Comparison of ENCODE assay signal across 25 cellular contexts in the genomic region with DNA sequence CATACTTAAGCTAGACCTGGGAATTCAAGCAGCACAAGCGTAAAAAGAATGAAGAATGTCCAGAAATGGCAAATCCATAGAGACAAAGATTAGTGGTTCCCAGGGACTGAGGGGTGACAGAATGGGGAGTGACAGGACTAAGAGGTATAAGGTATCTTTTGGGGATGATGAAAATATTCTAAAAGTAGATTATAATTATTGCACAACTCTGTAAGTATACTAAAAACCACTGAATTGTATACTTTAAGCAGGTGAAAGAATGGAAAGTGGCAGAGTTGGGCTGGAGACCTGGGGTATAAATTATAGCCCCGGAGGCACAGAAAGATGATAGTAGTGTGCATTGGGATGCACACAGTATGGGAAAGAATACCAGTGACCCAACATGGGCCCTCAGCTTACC. TPM values are rescaled to one million over a fixed set of nuclear protein-coding genes. Genes with fewer than 3 reads are reported as not detected.
DNase-seq lines count a peak whose midpoint lies in the region; ATAC-seq, FAIRE-seq and TF ChIP-seq lines count a peak whose summit lies in the region.
"Had no signal": no experiment of that assay in that cellular context is flagged by ENCODE, and none has a peak within 500 bp of the region (broad histone marks: within the 10 kb centered on the region; RNA-seq: fewer than 3 reads in every experiment).

No MANE protein-coding gene starts in this region.

- no peak overlapping the region for H3K4me3 Mint-ChIP-seq in activated T-cell treated with anti-CD3 and anti-CD28 coated beads, Interleukin-2, amount 50 U/mL, for 24 hours
- H3K4me3 Mint-ChIP-seq in stimulated activated naive CD8-positive, alpha-beta T cell treated with anti-CD3 and anti-CD28 coated beads, Interleukin-15, amount 100 ng/mL, for 72 hours: no peak overlapping the region
- H3K4me3 Mint-ChIP-seq in T-cell: no peak overlapping the region

- TF ChIP-seq RAD21 in GM12878 (IDR thresholded peaks at IDR 0.05; ENCODE audit: insufficient read depth, low read depth, low read length): no peak

- H3K9ac ChIP-seq in GM12878 (ENCODE audit: control insufficient read depth, insufficient read depth, low read length): no peak overlapping the region
- H3K9ac ChIP-seq: SK-N-SH had no signal

- no peak overlapping the region for H3K27ac ChIP-seq in GM12878 (ENCODE audit: control insufficient read depth, insufficient read depth)

- no peaks in the 10 kb centered on the region; the same call in 1 of the 2 replicates for H4K20me1 ChIP-seq in GM12878 (ENCODE audit: control insufficient read depth, insufficient read depth)

- peaks cover 1 to 18% of the 10 kb centered on the region in 2 experiments for H3K36me3 ChIP-seq in GM12878 (ENCODE audit: control insufficient read depth in 2 of 2, insufficient read depth in 2 of 2, low read length in 1 of 2)

- no peak for DNase-seq in activated T-cell treated with anti-CD3 and anti-CD28 coated beads, Interleukin-2, amount 50 U/mL, for 24 hours
- no peak for DNase-seq in activated T-cell treated with anti-CD3 and anti-CD28 coated beads, Interleukin-2, amount 50 U/mL, for 1 hour
- no peak for DNase-seq in stimulated activated naive CD8-positive, alpha-beta T cell treated with anti-CD3 and anti-CD28 coated beads, Interleukin-15, amount 100 ng/mL, for 72 hours
- DNase-seq in stimulated activated naive CD8-positive, alpha-beta T cell treated with anti-CD3 and anti-CD28 coated beads, Interleukin-15, Interleukin-2, amounts not matched to agents 100 U/mL and 50 U/mL, for 24 hours: no peak
- DNase-seq in GM12878 (ENCODE audit: low read depth, low spot score) (no peak), T-cell (no peak), GOT3 (lab: John Stamatoyannopoulos, UW) (no peak), DMS 273 treated with DMSO at 0.1 percent for 48 hours (lab: John Stamatoyannopoulos, UW) (no peak)
- DNase-seq: 8988T; ACHN; DMS79 treated with DMSO at 0.1 percent for 48 hours; GF-D8; KG1; MM.1S; NCI-H2029; NCI-H446 treated with DMSO at 0.1 percent for 48 hours; NCI-H526; NCI-H82; NK-92 treated with Interleukin-12 subunit alpha and Interleukin-12 subunit beta, amount 100 ng/mL, for 24 hours; PC-3; SK-N-SH had no signal

- H3K27me3 Mint-ChIP-seq in activated T-cell treated with anti-CD3 and anti-CD28 coated beads, Interleukin-2, amount 50 U/mL, for 24 hours: no peaks in the 10 kb centered on the region
- no peaks in the 10 kb centered on the region for H3K27me3 Mint-ChIP-seq in stimulated activated naive CD8-positive, alpha-beta T cell treated with anti-CD3 and anti-CD28 coated beads, Interleukin-15, amount 100 ng/mL, for 72 hours
- H3K27me3 Mint-ChIP-seq in T-cell: no peaks in the 10 kb centered on the region

- H3K4me1 ChIP-seq in GM12878 (ENCODE audit: control insufficient read depth, insufficient read depth, low read length): peaks cover 3% of the 10 kb centered on the region; the same call in 1 of the 2 replicates

- WGBS in GM12878 (ENCODE audit: insufficient coverage, insufficient replicate concordance, low lambda C conversion rate, missing lambda C conversion rate): 98% methylated on average over 2 of the region's 2 CpGs

- H3K27ac Mint-ChIP-seq in activated T-cell treated with anti-CD3 and anti-CD28 coated beads, Interleukin-2, amount 50 U/mL, for 24 hours: peak overlapping the region; percentile 9
- H3K27ac Mint-ChIP-seq in stimulated activated naive CD8-positive, alpha-beta T cell treated with anti-CD3 and anti-CD28 coated beads, Interleukin-15, amount 100 ng/mL, for 72 hours: peak overlapping the region; percentile 22 to 61
- H3K27ac Mint-ChIP-seq in T-cell: peak overlapping the region in 1 of 2 donors; percentile 3

- BruUV-seq in GM12878 (replicated peaks; lab: Mats Ljungman, UMichigan): no TSS peak

- no peak for TF ChIP-seq CTCF in GM12878 (IDR thresholded peaks at IDR 0.05 in 2 of 3, conservative IDR thresholded peaks at IDR 0.05 in 1 of 3; ENCODE audit: control insufficient read depth in 2 of 3, extremely low read depth in 1 of 3, insufficient read depth in 1 of 3, low read depth in 3 of 3, low read length in 3 of 3)

- peak overlapping the region; percentile 25; the same call in 1 of the 2 replicates for H3K4me2 ChIP-seq in GM12878 (ENCODE audit: control insufficient read depth, insufficient read depth)
- H3K4me2 ChIP-seq: SK-N-SH had no signal

- CTCF ChIA-PET in GM12878 (lab: Yijun Ruan, JAX): no interaction called here
- CTCF ChIA-PET in T-cell (lab: Charles Lee): no interaction called here

- ATAC-seq in stimulated activated naive CD8-positive, alpha-beta T cell treated with anti-CD3 and anti-CD28 coated beads, Interleukin-15, amount 100 ng/mL, for 72 hours: no peak
- no peak for ATAC-seq in stimulated activated naive CD8-positive, alpha-beta T cell treated with anti-CD3 and anti-CD28 coated beads, Interleukin-15, Interleukin-2, amounts not matched to agents 100 U/mL and 50 U/mL, for 24 hours
- ATAC-seq in GM12878 (no peak), T-cell (replicated peaks in 1 of 4) (no peak)
- ATAC-seq: PC-3 had no signal

- intact Hi-C loops in GM12878 (cut with micrococcal nuclease; ENCODE audit: unreplicated experiment): no loop called here

- in situ Hi-C loops in GM12878 (cut with MboI): no loop called here

- TF ChIP-seq EP300 in GM12878 (IDR thresholded peaks at IDR 0.05; ENCODE audit: borderline replicate concordance in 1 of 2, control insufficient read depth in 1 of 2, low read depth in 2 of 2, low read length in 2 of 2): no peak

- H3K79me2 ChIP-seq in GM12878 (ENCODE audit: control insufficient read depth, insufficient read depth, low read length): peaks cover 62% of the 10 kb centered on the region

- no peaks in the 10 kb centered on the region for H3K9me3 Mint-ChIP-seq in activated T-cell treated with anti-CD3 and anti-CD28 coated beads, Interleukin-2, amount 50 U/mL, for 24 hours
- H3K9me3 Mint-ChIP-seq in stimulated activated naive CD8-positive, alpha-beta T cell treated with anti-CD3 and anti-CD28 coated beads, Interleukin-15, amount 100 ng/mL, for 72 hours: no peaks in the 10 kb centered on the region
- no peaks in the 10 kb centered on the region for H3K9me3 Mint-ChIP-seq in T-cell

- POLR2A ChIA-PET in GM12878 (lab: Charles Lee) (no interaction called here), T-cell (lab: Charles Lee) (interaction anchor here in 1 of 2 donors (0.5 kb wide), 1 partner anchor 175 kb away, joined by 16 read pairs; no protein-coding TSS in a partner anchor)

- H3K4me3 ChIP-seq in GM12878: no peak overlapping the region

- H3K27me3 ChIP-seq in GM12878 (replicated peaks in 1 of 2; ENCODE audit: control insufficient read depth in 2 of 2, insufficient read depth in 2 of 2, low read length in 1 of 2): no peaks in the 10 kb centered on the region

- no peak for FAIRE-seq in GM12878 (lab: Jason Lieb, UNC)
- FAIRE-seq: GM12892 had no signal

- H3K4me1 Mint-ChIP-seq in activated T-cell treated with anti-CD3 and anti-CD28 coated beads, Interleukin-2, amount 50 U/mL, for 24 hours (ENCODE audit: low read depth): peaks cover 59% of the 10 kb centered on the region
- H3K4me1 Mint-ChIP-seq in stimulated activated naive CD8-positive, alpha-beta T cell treated with anti-CD3 and anti-CD28 coated beads, Interleukin-15, amount 100 ng/mL, for 72 hours: peaks cover 60% of the 10 kb centered on the region
- peaks cover 51 to 63% (median 63%) of the 10 kb centered on the region in 3 donors for H3K4me1 Mint-ChIP-seq in T-cell

- RAD21 ChIA-PET in GM12878 (lab: Charles Lee; ENCODE audit: unreplicated experiment): no interaction called here

- H3K36me3 Mint-ChIP-seq in activated T-cell treated with anti-CD3 and anti-CD28 coated beads, Interleukin-2, amount 50 U/mL, for 24 hours (ENCODE audit: low read depth): peaks cover 85% of the 10 kb centered on the region
- H3K36me3 Mint-ChIP-seq in T-cell: peaks cover 32% of the 10 kb centered on the region

- TF ChIP-seq POLR2A in GM12878 (IDR thresholded peaks at IDR 0.05; ENCODE audit: low read depth, low read length): no peak

- SMC1A ChIA-PET in GM12878 (lab: Charles Lee; ENCODE audit: uncharacterized antibody, unreplicated experiment): no interaction called here

- no peak overlapping the region for H2AFZ ChIP-seq in GM12878 (ENCODE audit: control insufficient read depth, low read depth, low read length)

- no peaks in the 10 kb centered on the region for H3K9me3 ChIP-seq in GM12878 (replicated peaks; ENCODE audit: control insufficient read depth, insufficient read depth, low read length)
- H3K9me3 ChIP-seq: SK-N-SH had no signal

RNA-seq across cellular contexts. Expression of gene BRK1, which starts 5.6 kb away (rescaled TPM):
- total RNA-seq in GM12878 (2013; cell fraction: nucleolus; rRNA removed): 21.2 and 26.5 TPM in 2 replicates
- total RNA-seq in GM12878 (2014; rRNA removed) (97.8 and 113 TPM in 2 replicates), GM12878 (2014; rRNA removed; fragmentation: Illumina TruSeq; extraction: Trizol) (113 TPM in 2 replicates), GM12878 (2021) (98.6 and 100 TPM in 2 replicates), T-cell (10 to 100 TPM; 53.9 to 74.9 (median 60.9) TPM)
- 164 TPM for polyA plus RNA-seq in GM12878 (2011; ENCODE audit: low read depth)
- polyA plus RNA-seq in GM12878 (2011; rRNA removed) (233 and 236 TPM in 2 replicates), GM12878 (2014; fragmentation: Illumina TruSeq; extraction: Trizol) (190 and 202 TPM in 2 replicates), GM12878 (2014; fragmentation: Nextera tagmentation; extraction: Ambion mirVana) (100 to 1,000 TPM; 309 to 457 TPM), GM12878 (2014; rRNA removed) (144 and 178 TPM in 2 replicates), GM12878 (2016; fragmentation: Nextera tagmentation; extraction: Ambion mirVana) (100 to 1,000 TPM; 217 TPM)
- polyA plus RNA-seq in GM12878 (2011; cell fraction: cytosol; rRNA removed): 150 and 160 TPM in 2 replicates
- polyA plus RNA-seq in GM12878 (2011; cell fraction: nucleus; rRNA removed): 58.7 and 70.9 TPM in 2 replicates
- 151 and 158 TPM in 2 replicates for polyA plus RNA-seq in GM12878 (2012)
- 76.1 and 85.5 TPM in 2 replicates for polyA minus RNA-seq in GM12878 (2011; rRNA and poly(A)+ RNA removed)
- 20.4 and 24.6 TPM in 2 replicates for polyA minus RNA-seq in GM12878 (2011; cell fraction: cytosol; rRNA and poly(A)+ RNA removed)
- 13.3 and 21.5 TPM in 2 replicates for polyA minus RNA-seq in GM12878 (2011; cell fraction: nucleus; rRNA and poly(A)+ RNA removed)

RNA-seq across cellular contexts. Expression of gene FANCD2OS, which starts 13.0 kb away (rescaled TPM):
- total RNA-seq in GM12878 (2013; cell fraction: nucleolus; rRNA removed): not detected in 2 replicates
- not detected in 2 replicates for total RNA-seq in GM12878 (2014; rRNA removed)
- not detected in 2 replicates for total RNA-seq in GM12878 (2014; rRNA removed; fragmentation: Illumina TruSeq; extraction: Trizol)
- total RNA-seq in GM12878 (2021): not detected in 2 replicates
- not detected for polyA plus RNA-seq in GM12878 (2011; ENCODE audit: low read depth)
- polyA plus RNA-seq in GM12878 (2011; rRNA removed): not detected in 2 replicates
- not detected in 2 replicates for polyA plus RNA-seq in GM12878 (2011; cell fraction: cytosol; rRNA removed)
- not detected in 2 replicates for polyA plus RNA-seq in GM12878 (2011; cell fraction: nucleus; rRNA removed)
- polyA plus RNA-seq in GM12878 (2012): not detected in 2 replicates
- polyA plus RNA-seq in GM12878 (2014; fragmentation: Illumina TruSeq; extraction: Trizol): not detected in 2 replicates
- polyA plus RNA-seq in GM12878 (2014; fragmentation: Nextera tagmentation; extraction: Ambion mirVana): not detected
- not detected in 2 replicates for polyA plus RNA-seq in GM12878 (2014; rRNA removed)
- polyA plus RNA-seq in GM12878 (2016; fragmentation: Nextera tagmentation; extraction: Ambion mirVana): under 1 TPM; 0.38 to 0.42 TPM
- polyA minus RNA-seq in GM12878 (2011; rRNA and poly(A)+ RNA removed): not detected in 2 replicates
- not detected in 2 replicates for polyA minus RNA-seq in GM12878 (2011; cell fraction: cytosol; rRNA and poly(A)+ RNA removed)
- not detected in 2 replicates for polyA minus RNA-seq in GM12878 (2011; cell fraction: nucleus; rRNA and poly(A)+ RNA removed)
- not detected for total RNA-seq in T-cell
- total RNA-seq: H4, HT1080, PC-3 had no signal
- polyA plus RNA-seq: BJ, SK-N-SH had no signal

RNA-seq across cellular contexts. Expression of gene VHL, which starts 20.5 kb away (rescaled TPM):
- total RNA-seq in GM12878 (2013; cell fraction: nucleolus; rRNA removed): 114 and 118 TPM in 2 replicates
- total RNA-seq in GM12878 (2014; rRNA removed) (45.9 and 55.7 TPM in 2 replicates), GM12878 (2014; rRNA removed; fragmentation: Illumina TruSeq; extraction: Trizol) (53.3 and 54.6 TPM in 2 replicates), GM12878 (2021) (48.1 and 49.6 TPM in 2 replicates), T-cell (10 to 100 TPM; 57.2 to 75.0 (median 59.8) TPM)
- polyA plus RNA-seq in GM12878 (2011; ENCODE audit: low read depth): 26.8 TPM
- polyA plus RNA-seq in GM12878 (2011; rRNA removed) (39.9 and 49.2 TPM in 2 replicates), GM12878 (2014; fragmentation: Illumina TruSeq; extraction: Trizol) (46.9 and 53.9 TPM in 2 replicates), GM12878 (2014; fragmentation: Nextera tagmentation; extraction: Ambion mirVana) (10 to 100 TPM; 12.0 to 12.2 TPM), GM12878 (2014; rRNA removed) (34.4 and 38.1 TPM in 2 replicates), GM12878 (2016; fragmentation: Nextera tagmentation; extraction: Ambion mirVana) (10 to 100 TPM; 19.9 to 23.9 TPM)
- 21.6 and 26.0 TPM in 2 replicates for polyA plus RNA-seq in GM12878 (2011; cell fraction: cytosol; rRNA removed)
- 16.5 and 25.6 TPM in 2 replicates for polyA plus RNA-seq in GM12878 (2011; cell fraction: nucleus; rRNA removed)
- 37.1 and 43.4 TPM in 2 replicates for polyA plus RNA-seq in GM12878 (2012)
- 38.2 and 41.1 TPM in 2 replicates for polyA minus RNA-seq in GM12878 (2011; rRNA and poly(A)+ RNA removed)
- 13.6 and 17.6 TPM in 2 replicates for polyA minus RNA-seq in GM12878 (2011; cell fraction: cytosol; rRNA and poly(A)+ RNA removed)
- polyA minus RNA-seq in GM12878 (2011; cell fraction: nucleus; rRNA and poly(A)+ RNA removed): 6.4 and 13.1 TPM in 2 replicates

RNA-seq across cellular contexts. Expression of gene IRAK2, which starts 43.7 kb away (rescaled TPM):
- 15.3 and 17.6 TPM in 2 replicates for total RNA-seq in GM12878 (2013; cell fraction: nucleolus; rRNA removed)
- total RNA-seq in GM12878 (2014; rRNA removed) (5.6 and 6.9 TPM in 2 replicates), GM12878 (2014; rRNA removed; fragmentation: Illumina TruSeq; extraction: Trizol) (4.0 and 4.2 TPM in 2 replicates), GM12878 (2021) (4.7 and 4.9 TPM in 2 replicates), T-cell (1 to 10 TPM; 2.9 to 5.0 (median 3.7) TPM)
- polyA plus RNA-seq in GM12878 (2011; ENCODE audit: low read depth): 1.9 TPM
- polyA plus RNA-seq in GM12878 (2011; rRNA removed) (2.6 and 3.4 TPM in 2 replicates), GM12878 (2014; fragmentation: Illumina TruSeq; extraction: Trizol) (3.9 and 4.8 TPM in 2 replicates), GM12878 (2014; fragmentation: Nextera tagmentation; extraction: Ambion mirVana) (under 1 TPM; 0.48 to 0.88 TPM), GM12878 (2014; rRNA removed) (5.0 and 5.7 TPM in 2 replicates), GM12878 (2016; fragmentation: Nextera tagmentation; extraction: Ambion mirVana) (1 to 10 TPM; 3.9 to 4.8 TPM)
- 3.4 and 4.3 TPM in 2 replicates for polyA plus RNA-seq in GM12878 (2011; cell fraction: cytosol; rRNA removed)
- polyA plus RNA-seq in GM12878 (2011; cell fraction: nucleus; rRNA removed): 1.6 and 1.9 TPM in 2 replicates
- polyA plus RNA-seq in GM12878 (2012): 2.5 and 4.5 TPM in 2 replicates
- polyA minus RNA-seq in GM12878 (2011; rRNA and poly(A)+ RNA removed): 2.4 and 4.4 TPM in 2 replicates
- 1.1 and 1.6 TPM in 2 replicates for polyA minus RNA-seq in GM12878 (2011; cell fraction: cytosol; rRNA and poly(A)+ RNA removed)
- polyA minus RNA-seq in GM12878 (2011; cell fraction: nucleus; rRNA and poly(A)+ RNA removed): 0.85 and 1.3 TPM in 2 replicates
